In the genomic region with DNA sequence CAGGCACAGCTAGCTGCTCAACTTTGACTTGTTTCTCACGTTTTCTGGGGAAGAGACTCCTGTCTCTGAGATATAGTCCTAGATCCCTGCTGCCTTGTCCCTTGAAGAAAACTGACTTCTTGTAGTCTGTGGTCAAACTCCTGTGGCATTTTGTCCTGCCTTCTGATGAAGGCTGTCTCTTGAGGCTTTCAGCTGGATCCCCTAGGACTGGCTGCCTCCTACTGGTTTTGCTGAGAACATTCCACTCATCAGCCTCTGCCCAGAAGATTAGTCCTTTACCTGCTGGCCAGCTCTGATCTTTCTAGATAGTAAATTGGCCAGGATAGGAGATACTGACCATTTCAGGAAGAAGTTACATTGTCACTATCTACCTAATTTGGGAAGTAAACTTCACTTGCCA, we compare ENCODE assay signal across 8 cellular contexts.
DNase-seq lines count a peak whose midpoint lies in the region; ATAC-seq, FAIRE-seq and TF ChIP-seq lines count a peak whose summit lies in the region.

No MANE protein-coding gene starts in this region.

- TF ChIP-seq EP300 in HepG2 (IDR thresholded peaks at IDR 0.05; ENCODE audit: low read depth in 2 of 2, low read length in 2 of 2) (no peak), HepG2 (CRISPR knock-in tag; IDR thresholded peaks at IDR 0.05; ENCODE audit: borderline replicate concordance) (no peak)

- no peak overlapping the region for H2AFZ ChIP-seq in HepG2 (ENCODE audit: low read length)

- WGBS in HepG2 (ENCODE audit: low lambda C conversion rate) = 0% methylated on average over 1 of the region's 1 CpG

- H3K4me1 ChIP-seq in SJCRH30 (no peaks in the 10 kb centered on the region), HepG2 (ENCODE audit: insufficient read depth, low read length) (no peaks in the 10 kb centered on the region)

- intact Hi-C loops in HepG2 (cut with micrococcal nuclease; ENCODE audit: unreplicated experiment) = loop anchor here (1.0 to 5.0 kb wide), 5 partner anchors 308 to 1171 kb away; no protein-coding TSS in a partner anchor

- H3K4me1 Mint-ChIP-seq in activated CD4-positive, alpha-beta T cell treated with anti-CD3 and anti-CD28 coated beads, Interleukin-2, amount 10 ng/mL, durations not matched to agents 7 days and 5 days = no peaks in the 10 kb centered on the region

- no TSS peak for BruUV-seq in HepG2 (replicated peaks; lab: Mats Ljungman, UMichigan)

- no peaks in the 10 kb centered on the region for H3K36me3 Mint-ChIP-seq in activated CD4-positive, alpha-beta T cell treated with anti-CD3 and anti-CD28 coated beads, Interleukin-2, amount 10 ng/mL, durations not matched to agents 7 days and 5 days (ENCODE audit: low read depth)

- no peak overlapping the region for H3K4me3 Mint-ChIP-seq in activated CD4-positive, alpha-beta T cell treated with anti-CD3 and anti-CD28 coated beads, Interleukin-2, amount 10 ng/mL, durations not matched to agents 7 days and 5 days

- H3K4me3 ChIP-seq in HFF-Myc (replicated peaks; ENCODE audit: low read depth, low read length) (no peak overlapping the region), SJCRH30 (no peak overlapping the region), HepG2 (replicated peaks in 1 of 3; ENCODE audit: insufficient read depth in 1 of 3, low read depth in 2 of 3, low read length in 3 of 3) (no peak overlapping the region)

- H4K20me1 ChIP-seq in HepG2 (ENCODE audit: insufficient read depth, low read length) = no peaks in the 10 kb centered on the region

- peak; percentile 57 for FAIRE-seq in HepG2 (lab: Jason Lieb, UNC)

- H3K27me3 Mint-ChIP-seq in activated CD4-positive, alpha-beta T cell treated with anti-CD3 and anti-CD28 coated beads, Interleukin-2, amount 10 ng/mL, durations not matched to agents 7 days and 5 days = no peaks in the 10 kb centered on the region

- CTCF ChIA-PET in HepG2 (lab: Yijun Ruan, JAX; ENCODE audit: low intra/inter-chr PET ratio, low total read pairs) = interaction anchor here (0.9 to 2.4 kb wide), 2 partner anchors 308 to 845 kb away, joined by 4 to 15 read pairs; no protein-coding TSS in a partner anchor
- CTCF ChIA-PET in activated CD4-positive, alpha-beta T cell treated with anti-CD3 and anti-CD28 coated beads, Interleukin-2, amount 10 ng/mL, durations not matched to agents 7 days and 5 days (lab: Charles Lee) = no interaction called here

- in situ Hi-C loops in HepG2 (cut with HindIII; ENCODE audit: extremely low pct_ligation_motif_present, low pct_unique_long_range_greater_than_20kb) = no loop called here

- no peak for TF ChIP-seq POLR2A in HepG2 (IDR thresholded peaks at IDR 0.05; ENCODE audit: insufficient read depth in 1 of 2, low read depth in 2 of 2, low read length in 2 of 2)

- ATAC-seq in HepG2 (peak; percentile 89), GM19467 (IDR thresholded peaks at IDR 0.05; ENCODE audit: unreplicated experiment) (no peak)

- H3K27me3 ChIP-seq in SJCRH30 (no peaks in the 10 kb centered on the region), HepG2 (ENCODE audit: control insufficient read depth in 1 of 2, insufficient read depth in 2 of 2, low read length in 2 of 2) (no peaks in the 10 kb centered on the region)

- TF ChIP-seq CTCF in HFF-Myc (IDR thresholded peaks at IDR 0.05; ENCODE audit: low read depth, low read length, missing control alignments) = peak; percentile 30
- peak; percentile 77 for TF ChIP-seq CTCF in HepG2 (CRISPR knock-in tag; IDR thresholded peaks at IDR 0.05)

- no peaks in the 10 kb centered on the region for H3K9me3 Mint-ChIP-seq in activated CD4-positive, alpha-beta T cell treated with anti-CD3 and anti-CD28 coated beads, Interleukin-2, amount 10 ng/mL, durations not matched to agents 7 days and 5 days

- POLR2A ChIA-PET in HepG2 (lab: Yijun Ruan, JAX) = no interaction called here
- POLR2A ChIA-PET in activated CD4-positive, alpha-beta T cell treated with anti-CD3 and anti-CD28 coated beads, Interleukin-2, amount 10 ng/mL, durations not matched to agents 7 days and 5 days (lab: Charles Lee) = no interaction called here

- H3K9ac ChIP-seq in HepG2 (ENCODE audit: insufficient read depth, low read depth, low read length) = no peak overlapping the region

- DNase-seq in NCI-H146 (lab: John Stamatoyannopoulos, UW) (peak; percentile 3), NCI-H146 treated with DMSO at 0.1 percent for 48 hours (lab: John Stamatoyannopoulos, UW; ENCODE audit: unreplicated experiment) (no peak), HFF-Myc (ENCODE audit: extremely low read depth, low read depth) (no peak), SJCRH30 (peak; percentile 22 to 47), HepG2 (ENCODE audit: low spot score) (peak; percentile 33), NCI-H1105 (lab: John Stamatoyannopoulos, UW) (no peak)
- no peak for DNase-seq in activated CD4-positive, alpha-beta T cell treated with anti-CD3 and anti-CD28 coated beads, Interleukin-2, amount 10 ng/mL, durations not matched to agents 7 days and 5 days

- no peaks in the 10 kb centered on the region for H3K79me2 ChIP-seq in HepG2 (ENCODE audit: insufficient read depth, low read length)

- no peak overlapping the region for H3K4me2 ChIP-seq in HepG2 (ENCODE audit: low read depth, low read length)

- H3K36me3 ChIP-seq in SJCRH30 (no peaks in the 10 kb centered on the region), HepG2 (replicated peaks in 1 of 2; ENCODE audit: control insufficient read depth in 1 of 2, insufficient read depth in 2 of 2, low read length in 2 of 2) (no peaks in the 10 kb centered on the region)

- H3K27ac Mint-ChIP-seq in activated CD4-positive, alpha-beta T cell treated with anti-CD3 and anti-CD28 coated beads, Interleukin-2, amount 10 ng/mL, durations not matched to agents 7 days and 5 days = no peak overlapping the region

- H3K27ac ChIP-seq in SJCRH30 (no peak overlapping the region), HepG2 (ENCODE audit: extremely low read length, insufficient read depth, low read length) (no peak overlapping the region)

- peaks cover 9% of the 10 kb centered on the region; the same call in 1 of the 2 replicates for H3K9me3 ChIP-seq in SJCRH30 (replicated peaks)
- peaks cover under 1% of the 10 kb centered on the region; the same call in 1 of the 2 replicates for H3K9me3 ChIP-seq in HepG2 (ENCODE audit: low read length)

- TF ChIP-seq RAD21 in HepG2 (CRISPR knock-in tag; IDR thresholded peaks at IDR 0.05) = peak; percentile 44; the same call in 1 of the 2 replicates

TF ChIP-seq in HepG2, 621 proteins besides CTCF, POLR2A, EP300 and RAD21:
- TF ChIP-seq STAG1 (CRISPR knock-in tag; IDR thresholded peaks at IDR 0.05) (peak; percentile 86), SMC3 (IDR thresholded peaks at IDR 0.05; ENCODE audit: low read length) (peak; percentile 67)
- TF ChIP-seq, protein P1, sequence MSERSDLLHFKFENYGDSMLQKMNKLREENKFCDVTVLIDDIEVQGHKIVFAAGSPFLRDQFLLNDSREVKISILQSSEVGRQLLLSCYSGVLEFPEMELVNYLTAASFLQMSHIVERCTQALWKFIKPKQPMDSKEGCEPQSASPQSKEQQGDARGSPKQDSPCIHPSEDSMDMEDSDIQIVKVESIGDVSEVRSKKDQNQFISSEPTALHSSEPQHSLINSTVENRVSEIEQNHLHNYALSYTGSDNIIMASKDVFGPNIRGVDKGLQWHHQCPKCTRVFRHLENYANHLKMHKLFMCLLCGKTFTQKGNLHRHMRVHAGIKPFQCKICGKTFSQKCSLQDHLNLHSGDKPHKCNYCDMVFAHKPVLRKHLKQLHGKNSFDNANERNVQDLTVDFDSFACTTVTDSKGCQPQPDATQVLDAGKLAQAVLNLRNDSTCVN (CRISPR knock-in tag; IDR thresholded peaks at IDR 0.05; ENCODE audit: borderline replicate concordance) = no peak

Comparison
In these comparisons a context has a peak if more than half of its experiments do, and no peak if none do; other contexts are left out.
1. DNase-seq: peak in NCI-H146 (single experiment), SJCRH30 (2 of 2) and HepG2 (single experiment); none in NCI-H146 treated with DMSO at 0.1 percent for 48 hours (single experiment), HFF-Myc (single experiment), NCI-H1105 (single experiment) and activated CD4-positive, alpha-beta T cell treated with anti-CD3 and anti-CD28 coated beads, Interleukin-2, amount 10 ng/mL, durations not matched to agents 7 days and 5 days (single experiment).